18 cellular contexts compared by ENCODE assay signal in the genomic region with DNA sequence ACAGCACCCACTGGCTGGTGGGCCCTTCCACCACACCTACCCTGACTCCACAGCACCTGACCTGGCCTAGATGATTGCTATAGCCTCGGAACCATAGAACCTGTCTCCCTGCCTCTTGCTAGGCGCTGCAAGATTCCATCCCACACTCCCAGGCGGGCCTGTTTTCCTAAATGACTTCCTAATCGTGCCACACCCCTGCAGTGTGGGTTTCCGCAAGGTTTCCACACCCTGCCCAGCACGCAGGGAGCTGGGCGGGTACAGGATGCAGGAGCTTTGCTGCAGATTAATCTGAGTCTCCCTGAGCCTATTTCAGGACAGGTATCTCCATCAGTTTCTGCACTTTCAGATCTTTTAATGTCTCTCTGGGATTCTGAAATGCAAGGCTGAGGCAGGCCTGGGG.
DNase-seq lines count a peak whose midpoint lies in the region; ATAC-seq, FAIRE-seq and TF ChIP-seq lines count a peak whose summit lies in the region.
"Had no signal": no experiment of that assay in that cellular context is flagged by ENCODE, and none has a peak within 500 bp of the region (broad histone marks: within the 10 kb centered on the region; RNA-seq: fewer than 3 reads in every experiment).

No MANE protein-coding gene starts in this region.

- H3K4me2 ChIP-seq in A549 (no peak overlapping the region), PC-3 (ENCODE audit: low read length) (peak overlapping the region; percentile 58)

- no peaks in the 10 kb centered on the region for H4K20me1 ChIP-seq in PC-3 (ENCODE audit: low read length)

- H3K79me2 ChIP-seq in PC-3 (ENCODE audit: low read length): peaks cover 97% of the 10 kb centered on the region

- peaks cover 35% of the 10 kb centered on the region for H3K4me1 Mint-ChIP-seq in endodermal cell
- peaks cover 63% of the 10 kb centered on the region for H3K4me1 Mint-ChIP-seq in nephron progenitor cell

- 79% methylated on average over 7 of the region's 7 CpGs for WGBS in A549 (ENCODE audit: missing lambda C conversion rate)
- WGBS in endodermal cell (ENCODE audit: insufficient coverage in 1 of 2, insufficient read length in 1 of 2), 2 experiments: 90 to 96% methylated on average over 7 of the region's 7 CpGs
- WGBS in sigmoid colon, 2 donors: 18 to 69% methylated on average over 7 of the region's 7 CpGs

- no peak for TF ChIP-seq RAD21 in A549 (conservative IDR thresholded peaks at IDR 0.05 in 1 of 2, IDR thresholded peaks at IDR 0.05 in 1 of 2)

- H3K36me3 Mint-ChIP-seq in endodermal cell (ENCODE audit: low read depth): peaks cover 24% of the 10 kb centered on the region
- H3K36me3 Mint-ChIP-seq in nephron progenitor cell (ENCODE audit: low read depth): no peaks in the 10 kb centered on the region
- H3K36me3 Mint-ChIP-seq: CD4-positive, alpha-beta memory T cell; natural killer cell treated with Interleukin-12 subunit alpha and Interleukin-12 subunit beta and Interleukin-15 and Interleukin-18, amount 100 ng/mL, for 72 hours had no signal

- no peak overlapping the region for H2AFZ ChIP-seq in PC-3 (ENCODE audit: low read length)

- TF ChIP-seq EP300 in A549 (IDR thresholded peaks at IDR 0.05): no peak
- no peak for TF ChIP-seq EP300 in sigmoid colon (IDR thresholded peaks at IDR 0.05)

- H3K9me3 ChIP-seq in A549 (no peaks in the 10 kb centered on the region), PC-3 (ENCODE audit: low read length) (no peaks in the 10 kb centered on the region), endodermal cell (ENCODE audit: control insufficient read depth, low read length) (no peaks in the 10 kb centered on the region), sigmoid colon (no peaks in the 10 kb centered on the region)
- H3K9me3 ChIP-seq: psoas muscle had no signal

- H3K27ac Mint-ChIP-seq in endodermal cell (peak overlapping the region; percentile 33), nephron progenitor cell (peak overlapping the region; percentile 71)
- H3K27ac Mint-ChIP-seq: CD4-positive, alpha-beta memory T cell had no signal

- CTCF ChIA-PET in A549 (lab: Yijun Ruan, JAX) (interaction anchor here (1.0 to 1.6 kb wide), 2 partner anchors 26 to 92 kb away, joined by 3 to 5 read pairs; no protein-coding TSS in a partner anchor), PC-3 (lab: Charles Lee) (no interaction called here)

- H3K27me3 ChIP-seq in PC-3 (ENCODE audit: low read length) (no peaks in the 10 kb centered on the region), endodermal cell (ENCODE audit: control insufficient read depth, insufficient read depth, low read length, poor library complexity, severe bottlenecking) (no peaks in the 10 kb centered on the region), sigmoid colon (no peaks in the 10 kb centered on the region)

- peak overlapping the region; percentile 50 for H3K9ac ChIP-seq in PC-3 (ENCODE audit: low read length)
- H3K9ac ChIP-seq in endodermal cell (ENCODE audit: extremely low read depth, low read length, poor library complexity, severe bottlenecking): no peak overlapping the region

- H3K4me3 ChIP-seq in A549 (no peak overlapping the region), PC-3 (ENCODE audit: low read length) (no peak overlapping the region), endodermal cell (ENCODE audit: low read length) (no peak overlapping the region), sigmoid colon (no peak overlapping the region)
- H3K4me3 ChIP-seq: psoas muscle had no signal

- no peak for DNase-seq in A549 (ENCODE audit: low read depth in 1 of 2, low spot score in 1 of 2)
- DNase-seq in PC-3: peak; percentile 76
- DNase-seq in endodermal cell: no peak
- DNase-seq in nephron progenitor cell: no peak
- no peak for DNase-seq in sigmoid colon
- no peak for DNase-seq in H54 (ENCODE audit: insufficient read length, low spot score)
- DNase-seq in Kasumi-1 (lab: John Stamatoyannopoulos, UW): no peak
- DNase-seq in effector CD4-positive, alpha-beta T cell: no peak
- DNase-seq: CD4-positive, alpha-beta memory T cell; H7; NCI-H1694; NCI-H510A; stimulated activated naive CD8-positive, alpha-beta T cell treated with anti-CD3 and anti-CD28 coated beads, Interleukin-15, amount 100 ng/mL, for 72 hours had no signal

- TF ChIP-seq CTCF in A549 (IDR thresholded peaks at IDR 0.05) (no peak), PC-3 (conservative IDR thresholded peaks at IDR 0.05; ENCODE audit: low read depth, low read length) (no peak), endodermal cell (conservative IDR thresholded peaks at IDR 0.05) (no peak), nephron progenitor cell (IDR thresholded peaks at IDR 0.05) (no peak), sigmoid colon (IDR thresholded peaks at IDR 0.05) (no peak)

- POLR2A ChIA-PET in A549 (lab: Yijun Ruan, JAX) (no interaction called here), PC-3 (lab: Charles Lee; ENCODE audit: unreplicated experiment) (no interaction called here)

- peaks cover 23% of the 10 kb centered on the region for H3K36me3 ChIP-seq in PC-3 (ENCODE audit: low read depth, low read length)
- H3K36me3 ChIP-seq in endodermal cell (ENCODE audit: control insufficient read depth, insufficient read depth, low read length): peaks cover 48% of the 10 kb centered on the region
- no peaks in the 10 kb centered on the region for H3K36me3 ChIP-seq in sigmoid colon

- TF ChIP-seq POLR2A in A549 (IDR thresholded peaks at IDR 0.05; ENCODE audit: low read length) (no peak), sigmoid colon (IDR thresholded peaks at IDR 0.05) (no peak), H54 (IDR thresholded peaks at IDR 0.05; ENCODE audit: low read depth, low read length) (no peak)

- H3F3A ChIP-seq in PC-3 (ENCODE audit: low read length, unreplicated experiment): peaks cover 10% of the 10 kb centered on the region

- H3K9me3 Mint-ChIP-seq in endodermal cell: no peaks in the 10 kb centered on the region
- no peaks in the 10 kb centered on the region for H3K9me3 Mint-ChIP-seq in nephron progenitor cell
- H3K9me3 Mint-ChIP-seq: activated T-helper 2 cell treated with anti-CD3 and anti-CD28 coated beads, Interferon-gamma antibody, Interleukin-2, Interleukin-4, amounts not matched to agents 10 μg/mL and 5 μg/mL and 100 μg/mL, durations not matched to agents 14 hours and 24 hours and 36 hours; CD4-positive, alpha-beta memory T cell; natural killer cell treated with Interleukin-12 subunit alpha and Interleukin-12 subunit beta and Interleukin-15 and Interleukin-18, amount 100 ng/mL, for 72 hours; stimulated activated naive CD8-positive, alpha-beta T cell treated with anti-CD3 and anti-CD28 coated beads, Interleukin-15, amount 100 ng/mL, for 72 hours had no signal

- no TSS peak for BruUV-seq in PC-3 (replicated peaks; lab: Mats Ljungman, UMichigan)

- FAIRE-seq in A549 (lab: Jason Lieb, UNC): no peak
- no peak for FAIRE-seq in H54 (lab: Jason Lieb, UNC)
- FAIRE-seq: GM18507 had no signal

- no peaks in the 10 kb centered on the region for H3K9me2 ChIP-seq in PC-3 (replicated peaks; ENCODE audit: low read length)

- H3K4me1 ChIP-seq in A549: peaks cover 50% of the 10 kb centered on the region
- H3K4me1 ChIP-seq in PC-3 (ENCODE audit: insufficient read depth, low read length): peaks cover 54% of the 10 kb centered on the region
- peaks cover 10% of the 10 kb centered on the region for H3K4me1 ChIP-seq in endodermal cell (ENCODE audit: control insufficient read depth, insufficient read depth, low read length)
- H3K4me1 ChIP-seq in sigmoid colon: peaks cover 0 to 24% (median 9%) of the 10 kb centered on the region in 4 donors

- ATAC-seq in A549: no peak
- peak; percentile 36 for ATAC-seq in PC-3
- ATAC-seq: activated CD4-positive, CD25-positive, alpha-beta regulatory T cell treated with anti-CD3 and anti-CD28 coated beads, Interleukin-2, amount 50 U/mL, for 24 hours; natural killer cell treated with Interleukin-12 subunit alpha and Interleukin-12 subunit beta and Interleukin-15 and Interleukin-18, amount 100 ng/mL, for 72 hours; psoas muscle; stimulated activated naive CD8-positive, alpha-beta T cell treated with anti-CD3 and anti-CD28 coated beads, Interleukin-15, amount 100 ng/mL, for 72 hours had no signal

- no peaks in the 10 kb centered on the region for H3K27me3 Mint-ChIP-seq in endodermal cell (ENCODE audit: insufficient read depth)
- peaks cover 3% of the 10 kb centered on the region for H3K27me3 Mint-ChIP-seq in nephron progenitor cell (ENCODE audit: low read depth, poor library complexity)
- H3K27me3 Mint-ChIP-seq: natural killer cell treated with Interleukin-12 subunit alpha and Interleukin-12 subunit beta and Interleukin-15 and Interleukin-18, amount 100 ng/mL, for 72 hours; stimulated activated naive CD8-positive, alpha-beta T cell treated with anti-CD3 and anti-CD28 coated beads, Interleukin-15, amount 100 ng/mL, for 72 hours had no signal

- H3K27ac ChIP-seq in A549: peak overlapping the region; percentile 75 to 88; a peak in 5 of 6 replicates
- peak overlapping the region; percentile 99 for H3K27ac ChIP-seq in PC-3 (ENCODE audit: low read length)
- no peak overlapping the region for H3K27ac ChIP-seq in endodermal cell (ENCODE audit: low read depth, low read length)
- peak overlapping the region in 1 of 4 donors; percentile 12 for H3K27ac ChIP-seq in sigmoid colon
- H3K27ac ChIP-seq: psoas muscle had no signal

- no peak overlapping the region for H3K4me3 Mint-ChIP-seq in endodermal cell
- H3K4me3 Mint-ChIP-seq in nephron progenitor cell: no peak overlapping the region
- H3K4me3 Mint-ChIP-seq: CD4-positive, alpha-beta memory T cell; natural killer cell treated with Interleukin-12 subunit alpha and Interleukin-12 subunit beta and Interleukin-15 and Interleukin-18, amount 100 ng/mL, for 72 hours; stimulated activated naive CD8-positive, alpha-beta T cell treated with anti-CD3 and anti-CD28 coated beads, Interleukin-15, amount 100 ng/mL, for 72 hours had no signal

- intact Hi-C loops in PC-3 (cut with micrococcal nuclease): loop anchor here (5.0 kb wide), 1 partner anchor 41 kb away; no protein-coding TSS in a partner anchor
- intact Hi-C loops in sigmoid colon (cut with DNase I): no loop called here

TF ChIP-seq in A549, 52 proteins besides CTCF, POLR2A, EP300 and RAD21 (continues in another document):
- TF ChIP-seq NR3C1 (IDR thresholded peaks at IDR 0.05): no peak
- no peak for TF ChIP-seq ZC3H11A (IDR thresholded peaks at IDR 0.05)
- TF ChIP-seq CEBPB (IDR thresholded peaks at IDR 0.05): no peak
- no peak for TF ChIP-seq ATOH8 (CRISPR knock-in tag; IDR thresholded peaks at IDR 0.05; ENCODE audit: low read depth)
- TF ChIP-seq RARB (CRISPR knock-in tag; IDR thresholded peaks at IDR 0.05): no peak
- no peak for TF ChIP-seq POLR2AphosphoS2 (conservative IDR thresholded peaks at IDR 0.05; ENCODE audit: low read length)
- TF ChIP-seq RCOR1 (IDR thresholded peaks at IDR 0.05; ENCODE audit: low read depth, low read length): no peak
